In the genomic region with DNA sequence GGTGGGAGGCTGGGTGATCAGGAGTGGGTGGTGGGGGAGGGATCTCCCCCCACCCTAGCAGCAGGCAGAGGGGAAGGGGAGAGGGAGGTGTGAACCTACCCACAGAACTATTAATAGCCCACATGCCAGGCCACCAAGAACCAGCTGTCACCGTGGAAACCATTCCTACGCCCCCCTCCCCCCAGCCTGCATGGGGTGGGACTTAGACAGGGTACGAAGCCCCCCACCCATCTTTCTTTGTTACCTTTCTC, we compare ENCODE assay signal across 10 cellular contexts. TPM values are rescaled to one million over a fixed set of nuclear protein-coding genes. Genes with fewer than 3 reads are reported as not detected.
DNase-seq lines count a peak whose midpoint lies in the region; ATAC-seq and TF ChIP-seq lines count a peak whose summit lies in the region.
"Had no signal": no experiment of that assay in that cellular context is flagged by ENCODE, and none has a peak within 500 bp of the region (broad histone marks: within the 10 kb centered on the region; RNA-seq: fewer than 3 reads in every experiment).

No MANE protein-coding gene starts in this region.

- DNase-seq in NB4 (ENCODE audit: low read depth) (peak; percentile 25), ovary (no peak), inferior parietal cortex (ENCODE audit: extremely low spot score) (no peak), NK-92 (lab: John Stamatoyannopoulos, UW; ENCODE audit: unreplicated experiment) (no peak)
- DNase-seq: stimulated activated CD4-positive, alpha-beta T cell treated with anti-CD3 and anti-CD28 coated beads, Interleukin-4, amount 100 ng/mL, for 1 hour had no signal

- TF ChIP-seq EP300 in ovary (IDR thresholded peaks at IDR 0.05) = no peak

- intact Hi-C loops in ovary (cut with DNase I) = loop anchor here in 2 of 4 donors (5.0 kb wide), 2 partner anchors 37 to 42 kb away; no protein-coding TSS in a partner anchor

- ATAC-seq in GM21825 (IDR thresholded peaks at IDR 0.05; ENCODE audit: unreplicated experiment) (no peak), GM19324 (IDR thresholded peaks at IDR 0.05; ENCODE audit: low FRiP score, unreplicated experiment) (no peak)

- TF ChIP-seq CTCF in NB4 (IDR thresholded peaks at IDR 0.05; ENCODE audit: low read depth, low read length) (no peak), ovary (IDR thresholded peaks at IDR 0.05) (no peak)

- H3K9me3 ChIP-seq in BLaER1 = no peaks in the 10 kb centered on the region
- H3K9me3 ChIP-seq in duodenal mucosa (ENCODE audit: control insufficient read depth in 1 of 2, low read length in 2 of 2) = no peaks in the 10 kb centered on the region
- no peaks in the 10 kb centered on the region for H3K9me3 ChIP-seq in ovary

- H3K27me3 ChIP-seq in BLaER1 (no peaks in the 10 kb centered on the region), duodenal mucosa (ENCODE audit: control insufficient read depth in 1 of 2, insufficient read depth in 2 of 2, low read length in 2 of 2) (no peaks in the 10 kb centered on the region), ovary (no peaks in the 10 kb centered on the region)

- H3K9ac ChIP-seq in BLaER1 (peak overlapping the region; percentile 88), duodenal mucosa (ENCODE audit: low read depth in 1 of 2, low read length in 2 of 2) (peak overlapping the region; percentile 48 to 86)

- peak overlapping the region; percentile 100 for H3K4me2 ChIP-seq in BLaER1

- no peaks in the 10 kb centered on the region for H4K20me1 ChIP-seq in BLaER1

- H3K36me3 ChIP-seq in BLaER1 (peaks cover 3% of the 10 kb centered on the region; the same call in 1 of the 2 replicates), duodenal mucosa (ENCODE audit: control insufficient read depth in 1 of 2, insufficient read depth in 2 of 2, low read length in 2 of 2) (peaks cover 0 to 7% of the 10 kb centered on the region in 2 donors), ovary (no peaks in the 10 kb centered on the region)

- 14 to 32% (median 31%) methylated on average over 3 of the region's 3 CpGs for WGBS in ovary, 3 donors

- TF ChIP-seq POLR2A in NB4 (IDR thresholded peaks at IDR 0.05; ENCODE audit: extremely low read depth, insufficient read length) (no peak), ovary (IDR thresholded peaks at IDR 0.05) (no peak)

- H3K27ac ChIP-seq in BLaER1 (peak overlapping the region; percentile 93), duodenal mucosa (ENCODE audit: low read depth, low read length) (peak overlapping the region; percentile 96), ovary (peak overlapping the region; percentile 89 to 91)

- H3K4me3 ChIP-seq in BLaER1 (peak overlapping the region; percentile 62), NB4 (ENCODE audit: low read depth, low read length) (no peak overlapping the region), duodenal mucosa (ENCODE audit: low read depth in 1 of 2, low read length in 2 of 2) (peak overlapping the region; percentile 51 to 63), ovary (peak overlapping the region; percentile 17)

- H3K4me1 ChIP-seq in BLaER1 = peaks cover 97% of the 10 kb centered on the region
- peaks cover 93 to 97% of the 10 kb centered on the region in 2 donors for H3K4me1 ChIP-seq in duodenal mucosa (ENCODE audit: control insufficient read depth in 1 of 2, insufficient read depth in 2 of 2, low read length in 2 of 2)
- H3K4me1 ChIP-seq in ovary (ENCODE audit: insufficient read depth) = peaks cover 51% of the 10 kb centered on the region

RNA-seq across cellular contexts. Expression of gene THRA, which starts 7.8 kb away (rescaled TPM):
- total RNA-seq in ovary = 100 to 1,000 TPM in 2 of 7 donors, 10 to 100 TPM in 5; 51.4 to 129 (median 89.3) TPM
- 10 to 100 TPM; 77.5 to 87.2 TPM for polyA plus RNA-seq in ovary

RNA-seq across cellular contexts. Expression of gene MED24, which starts 16.4 kb away (rescaled TPM):
- total RNA-seq in ovary = 10 to 100 TPM; 42.2 to 73.9 (median 66.7) TPM
- 10 to 100 TPM; 45.1 to 51.3 TPM for polyA plus RNA-seq in ovary

RNA-seq across cellular contexts. Expression of gene NR1D1, which starts 29.8 kb away (rescaled TPM):
- 10 to 100 TPM; 10.7 to 73.8 (median 23.7) TPM for total RNA-seq in ovary
- 10 to 100 TPM; 11.8 to 59.0 TPM for polyA plus RNA-seq in ovary

RNA-seq across cellular contexts. Expression of gene MSL1, which starts 51.2 kb away (rescaled TPM):
- 100 to 1,000 TPM in 1 of 7 donors, 10 to 100 TPM in 6; 59.6 to 110 (median 83.3) TPM for total RNA-seq in ovary
- 100 to 1,000 TPM in 1 of 2 donors, 10 to 100 TPM in 1; 60.8 to 122 TPM for polyA plus RNA-seq in ovary

RNA-seq across cellular contexts. Expression of gene CSF3, which starts 55.3 kb away (rescaled TPM):
- 100 to 1,000 TPM in 1 of 7 donors, 1 to 10 TPM in 2, under 1 TPM in 2, not detected in 2; 0.32 to 197 (median 1.7) TPM for total RNA-seq in ovary
- 1 to 10 TPM in 1 of 2 donors, not detected in 1; 1.1 TPM for polyA plus RNA-seq in ovary
- total RNA-seq: M059J had no signal
